In the genomic region with DNA sequence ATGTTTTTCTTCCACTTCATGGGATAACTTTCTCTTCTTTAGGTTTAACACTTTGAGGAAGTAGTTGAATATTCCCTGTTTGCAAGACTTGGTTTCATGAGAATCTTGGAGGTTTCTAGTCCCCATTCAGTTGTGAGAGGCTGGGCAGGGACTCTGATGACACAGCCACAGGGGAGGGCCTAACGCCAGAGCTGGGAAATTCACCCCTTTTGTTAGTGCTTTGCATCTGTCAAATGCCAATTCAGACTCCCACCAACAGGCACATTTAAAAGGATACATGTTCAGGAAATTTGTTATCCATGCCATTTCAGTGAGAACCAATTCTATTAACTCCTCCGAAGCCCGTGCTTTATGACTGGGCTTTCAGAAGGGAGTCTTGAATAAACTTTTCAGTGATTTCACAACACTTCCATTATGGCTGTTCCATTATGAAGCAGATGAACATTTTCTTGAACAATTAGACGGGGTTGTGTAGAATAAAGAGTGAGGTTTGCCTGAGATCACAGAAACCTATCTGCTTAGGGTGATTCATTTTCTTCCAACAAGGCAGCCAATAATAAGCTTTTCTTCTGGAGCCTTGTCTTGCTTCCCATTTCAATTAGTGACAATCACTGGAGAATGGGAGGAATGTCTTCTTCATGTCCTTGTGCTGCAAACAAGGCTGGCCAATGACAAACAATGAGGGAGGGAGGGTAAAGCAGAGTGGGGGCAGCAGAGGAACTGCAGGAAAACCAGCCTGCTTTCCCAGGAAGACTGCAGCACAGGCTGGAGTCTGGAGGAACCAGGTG, we compare ENCODE assay signal across 20 cellular contexts.
DNase-seq lines count a peak whose midpoint lies in the region; FAIRE-seq and TF ChIP-seq lines count a peak whose summit lies in the region.
"Had no signal": no experiment of that assay in that cellular context is flagged by ENCODE, and none has a peak within 500 bp of the region (broad histone marks: within the 10 kb centered on the region; RNA-seq: fewer than 3 reads in every experiment).

No MANE protein-coding gene starts in this region.

- no peak overlapping the region for H2BK5ac ChIP-seq in H1 (ENCODE audit: low read depth, low read length)

- intact Hi-C loops in activated T-helper 1 cell treated with anti-CD3 and anti-CD28 coated beads, Interleukin-12 subunit alpha, Interleukin-12 subunit beta, Interleukin-2, Interleukin-4 antibody, amounts not matched to agents 30 ng/mL and 10 ng/mL and 1 ng/mL, durations not matched to agents 14 hours and 24 hours and 36 hours (cut with micrococcal nuclease), result no loop called here

- H2BK20ac ChIP-seq in H1 (ENCODE audit: low read length), result no peak overlapping the region

- peak overlapping the region in 1 of 2 experiments; percentile 15; a peak in 2 of 4 replicates for H3K4me2 ChIP-seq in H1 (ENCODE audit: insufficient read depth in 1 of 2, low read depth in 2 of 2, low read length in 2 of 2)
- H3K4me2 ChIP-seq: BLaER1 treated with 17β-estradiol and CSF1 and Interleukin-3, amounts not matched to agents 10 nM and 100 nM had no signal

- no peak overlapping the region; the same call in 1 of the 2 replicates for H2BK15ac ChIP-seq in H1 (ENCODE audit: low read length)

- H3K36me3 ChIP-seq in HAP-1 (replicated peaks) (no peaks in the 10 kb centered on the region), H1 (ENCODE audit: control insufficient read depth in 2 of 4, insufficient read depth in 4 of 4, low read length in 3 of 4) (no peaks in the 10 kb centered on the region)
- H3K36me3 ChIP-seq: BLaER1 treated with 17β-estradiol and CSF1 and Interleukin-3, amounts not matched to agents 10 nM and 100 nM; MG63 had no signal

- H3K4me1 ChIP-seq in HAP-1 (peaks cover 9% of the 10 kb centered on the region), H1 (replicated peaks in 1 of 4; ENCODE audit: control insufficient read depth in 3 of 4, insufficient read depth in 4 of 4, low read length in 3 of 4) (peaks cover 3 to 20% (median 5%) of the 10 kb centered on the region in 4 experiments)
- H3K4me1 ChIP-seq: BLaER1 treated with 17β-estradiol and CSF1 and Interleukin-3, amounts not matched to agents 10 nM and 100 nM had no signal

- no peak overlapping the region for H3K18ac ChIP-seq in H1 (ENCODE audit: extremely low read depth, low read length)

- no peak overlapping the region for H3K4me3 Mint-ChIP-seq in activated T-helper 1 cell treated with anti-CD3 and anti-CD28 coated beads, Interleukin-12 subunit alpha, Interleukin-12 subunit beta, Interleukin-2, Interleukin-4 antibody, amounts not matched to agents 30 ng/mL and 10 ng/mL and 1 ng/mL, durations not matched to agents 14 hours and 24 hours and 36 hours

- CTCF ChIA-PET in H1 (lab: Charles Lee; ENCODE audit: partially characterized antibody), result interaction anchor here (1.6 kb wide), 1 partner anchor 8 kb away, joined by 6 read pairs; no protein-coding TSS in a partner anchor

- H4K5ac ChIP-seq in H1 (ENCODE audit: insufficient read length, low read depth, low read length), result no peak overlapping the region

- H4K20me1 ChIP-seq in H1 (replicated peaks in 1 of 2; ENCODE audit: control insufficient read depth in 1 of 2, insufficient read depth in 2 of 2, low read length in 2 of 2), result no peaks in the 10 kb centered on the region
- H4K20me1 ChIP-seq: BLaER1 treated with 17β-estradiol and CSF1 and Interleukin-3, amounts not matched to agents 10 nM and 100 nM had no signal

- no peak overlapping the region for H3K9ac ChIP-seq in H1 (replicated peaks in 1 of 4; ENCODE audit: extremely low read depth in 1 of 4, low read depth in 3 of 4, low read length in 3 of 4)
- H3K9ac ChIP-seq: BLaER1 treated with 17β-estradiol and CSF1 and Interleukin-3, amounts not matched to agents 10 nM and 100 nM had no signal

- TF ChIP-seq RAD21 in H1 (IDR thresholded peaks at IDR 0.05 in 1 of 2, conservative IDR thresholded peaks at IDR 0.05 in 1 of 2; ENCODE audit: low read depth in 2 of 2, low read length in 2 of 2), result no peak

- H3K27me3 Mint-ChIP-seq in activated T-helper 1 cell treated with anti-CD3 and anti-CD28 coated beads, Interleukin-12 subunit alpha, Interleukin-12 subunit beta, Interleukin-2, Interleukin-4 antibody, amounts not matched to agents 30 ng/mL and 10 ng/mL and 1 ng/mL, durations not matched to agents 14 hours and 24 hours and 36 hours (ENCODE audit: insufficient read depth), result no peaks in the 10 kb centered on the region

- WGBS in H1 (ENCODE audit: extremely low coverage in 1 of 2, insufficient coverage in 1 of 2, insufficient read length in 1 of 2, insufficient replicate concordance in 2 of 2, low coverage in 1 of 2, low lambda C conversion rate in 2 of 2, missing lambda C conversion rate in 1 of 2), 2 experiments, result 48% methylated on average over 4 of the region's 4 CpGs; no CpG with 5 or more reads in 1 of the 2 experiments

- H3K23me2 ChIP-seq in H1 (ENCODE audit: low read depth, low read length), result no peaks in the 10 kb centered on the region

- no peak overlapping the region for H2BK120ac ChIP-seq in H1 (replicated peaks; ENCODE audit: low read depth, low read length)

- H3K4me3 ChIP-seq in HAP-1 (no peak overlapping the region), H1 (ENCODE audit: extremely low read depth in 1 of 4, insufficient read depth in 2 of 4, low read depth in 3 of 4, low read length in 4 of 4) (no peak overlapping the region)
- H3K4me3 ChIP-seq: BLaER1 treated with 17β-estradiol and CSF1 and Interleukin-3, amounts not matched to agents 10 nM and 100 nM; MG63 had no signal

- no peaks in the 10 kb centered on the region for H3K79me2 ChIP-seq in H1 (ENCODE audit: control insufficient read depth in 1 of 2, insufficient read depth in 2 of 2, low read length in 2 of 2)

- H3K56ac ChIP-seq in H1 (replicated peaks; ENCODE audit: insufficient read length, low read depth, low read length), result no peak overlapping the region

- DNase-seq in HAP-1 (ENCODE audit: low spot score in 2 of 2) (peak; percentile 55 to 71), H1 (ENCODE audit: low read depth in 1 of 2, low spot score in 2 of 2) (peak in 1 of 2 experiments; percentile 68), iPS-NIHi7 (ENCODE audit: extremely low spot score) (peak; percentile 45), retina (peak; percentile 59), NCI-H2029 (lab: John Stamatoyannopoulos, UW) (no peak), NCI-H1092 treated with DMSO at 0.1 percent for 48 hours (lab: John Stamatoyannopoulos, UW) (no peak)
- DNase-seq in activated T-helper 1 cell treated with anti-CD3 and anti-CD28 coated beads, Interleukin-12 subunit alpha, Interleukin-12 subunit beta, Interleukin-2, Interleukin-4 antibody, amounts not matched to agents 30 ng/mL and 10 ng/mL and 1 ng/mL, durations not matched to agents 14 hours and 24 hours and 36 hours (ENCODE audit: low spot score), result no peak
- DNase-seq: DMS79; HCEC 1CT; Kasumi-1; MG63; NCI-H1048; NCI-H146; NCI-H2081 treated with DMSO at 0.1 percent for 48 hours; NCI-H510A; NCI-H748 treated with DMSO at 0.1 percent for 48 hours; NK-92 treated with Interleukin-12 subunit alpha and Interleukin-12 subunit beta, amount 100 ng/mL, for 24 hours had no signal

- H2AK5ac ChIP-seq in H1 (ENCODE audit: low read depth, low read length), result no peak overlapping the region

- peak overlapping the region; percentile 4; the same call in 1 of the 2 replicates for H2BK12ac ChIP-seq in H1 (ENCODE audit: low read depth, low read length)

- FAIRE-seq in H1 (lab: Jason Lieb, UNC), result peak; percentile 28
- FAIRE-seq: RCC 7860 had no signal

- TF ChIP-seq EP300 in H1 (IDR thresholded peaks at IDR 0.05; ENCODE audit: borderline replicate concordance in 1 of 2, low read depth in 2 of 2, low read length in 2 of 2), result no peak; a peak in 1 of 3 replicates

- 0 out of 2 replicates have a peak overlapping the region, but pooled peaks have one; percentile 51 for H2AFZ ChIP-seq in H1 (ENCODE audit: low read length)

- in situ Hi-C loops in HAP-1 (cut with MboI; ENCODE audit: low sequenced_read_pairs), result no loop called here

- no peak overlapping the region for H3K27ac ChIP-seq in H1 (ENCODE audit: low read depth, low read length)
- H3K27ac ChIP-seq: BLaER1 treated with 17β-estradiol and CSF1 and Interleukin-3, amounts not matched to agents 10 nM and 100 nM; HL-60 had no signal

- H3K9me3 ChIP-seq in HAP-1 (no peaks in the 10 kb centered on the region), H1 (ENCODE audit: insufficient read depth in 2 of 2, low read depth in 1 of 2, low read length in 1 of 2) (no peaks in the 10 kb centered on the region)
- H3K9me3 ChIP-seq: BLaER1 treated with 17β-estradiol and CSF1 and Interleukin-3, amounts not matched to agents 10 nM and 100 nM; MG63 had no signal

- no peak for TF ChIP-seq POLR2A in H1 (IDR thresholded peaks at IDR 0.05; ENCODE audit: control extremely low read depth in 1 of 2, low read depth in 2 of 2, low read length in 2 of 2)

- no peak overlapping the region for H4K91ac ChIP-seq in H1 (replicated peaks; ENCODE audit: insufficient read length, low read length)

- no peak overlapping the region for H3K23ac ChIP-seq in H1 (ENCODE audit: insufficient read length)

- no peak overlapping the region for H3K14ac ChIP-seq in H1 (ENCODE audit: insufficient read length)

- H3K4ac ChIP-seq in H1 (replicated peaks; ENCODE audit: insufficient read length, low read depth, low read length), result no peak overlapping the region

- H3K27ac Mint-ChIP-seq in activated T-helper 1 cell treated with anti-CD3 and anti-CD28 coated beads, Interleukin-12 subunit alpha, Interleukin-12 subunit beta, Interleukin-2, Interleukin-4 antibody, amounts not matched to agents 30 ng/mL and 10 ng/mL and 1 ng/mL, durations not matched to agents 14 hours and 24 hours and 36 hours, result no peak overlapping the region

- H3K79me1 ChIP-seq in H1 (ENCODE audit: low read depth, low read length), result no peaks in the 10 kb centered on the region

- no peak for TF ChIP-seq CTCF in H1 (IDR thresholded peaks at IDR 0.05; ENCODE audit: control extremely low read depth in 1 of 3, insufficient read depth in 1 of 3, low read depth in 1 of 3, low read length in 3 of 3)

- no peaks in the 10 kb centered on the region for H3K4me1 Mint-ChIP-seq in activated T-helper 1 cell treated with anti-CD3 and anti-CD28 coated beads, Interleukin-12 subunit alpha, Interleukin-12 subunit beta, Interleukin-2, Interleukin-4 antibody, amounts not matched to agents 30 ng/mL and 10 ng/mL and 1 ng/mL, durations not matched to agents 14 hours and 24 hours and 36 hours (ENCODE audit: low read depth)

- H3K9me3 Mint-ChIP-seq in activated T-helper 1 cell treated with anti-CD3 and anti-CD28 coated beads, Interleukin-12 subunit alpha, Interleukin-12 subunit beta, Interleukin-2, Interleukin-4 antibody, amounts not matched to agents 30 ng/mL and 10 ng/mL and 1 ng/mL, durations not matched to agents 14 hours and 24 hours and 36 hours, result no peaks in the 10 kb centered on the region

- H4K8ac ChIP-seq in H1 (ENCODE audit: extremely low read depth, insufficient read depth, low read length), result no peak overlapping the region

- H3K27me3 ChIP-seq in HAP-1 (ENCODE audit: low read depth) (peaks cover 7% of the 10 kb centered on the region), H1 (replicated peaks in 1 of 4; ENCODE audit: control insufficient read depth in 3 of 4, extremely low read depth in 1 of 4, insufficient read depth in 3 of 4, low read length in 3 of 4) (no peaks in the 10 kb centered on the region)
- H3K27me3 ChIP-seq: BLaER1 treated with 17β-estradiol and CSF1 and Interleukin-3, amounts not matched to agents 10 nM and 100 nM had no signal

- POLR2A ChIA-PET in H1 (lab: Charles Lee; ENCODE audit: partially characterized antibody), result interaction anchor here (1.6 kb wide), 1 partner anchor 12 kb away, joined by 5 read pairs; no protein-coding TSS in a partner anchor

- H3K36me3 Mint-ChIP-seq in activated T-helper 1 cell treated with anti-CD3 and anti-CD28 coated beads, Interleukin-12 subunit alpha, Interleukin-12 subunit beta, Interleukin-2, Interleukin-4 antibody, amounts not matched to agents 30 ng/mL and 10 ng/mL and 1 ng/mL, durations not matched to agents 14 hours and 24 hours and 36 hours (ENCODE audit: low read depth), result no peaks in the 10 kb centered on the region

Comparison
In these comparisons a context has a peak if more than half of its experiments do, and no peak if none do; other contexts are left out.
1. DNase-seq: peak in HAP-1 (2 of 2), iPS-NIHi7 (single experiment) and retina (single experiment); none in NCI-H2029 (single experiment), NCI-H1092 treated with DMSO at 0.1 percent for 48 hours (single experiment) and activated T-helper 1 cell treated with anti-CD3 and anti-CD28 coated beads, Interleukin-12 subunit alpha, Interleukin-12 subunit beta, Interleukin-2, Interleukin-4 antibody, amounts not matched to agents 30 ng/mL and 10 ng/mL and 1 ng/mL, durations not matched to agents 14 hours and 24 hours and 36 hours (single experiment).